ENCODE assay signal across 11 cellular contexts in genomic region chr12:118981285-118982201, GRCh38. TPM values are rescaled to one million over a fixed set of nuclear protein-coding genes. Genes with fewer than 3 reads are reported as not detected.
DNase-seq lines count a peak whose midpoint lies in the region; ATAC-seq, FAIRE-seq and TF ChIP-seq lines count a peak whose summit lies in the region.
"Had no signal": no experiment of that assay in that cellular context is flagged by ENCODE, and none has a peak within 500 bp of the region (broad histone marks: within the 10 kb centered on the region; RNA-seq: fewer than 3 reads in every experiment).

Gene SRRM4 (plus strand): TSS chr12:118981541. CDS start chr12:118981883, 342 bp downstream.

- H3K79me2 ChIP-seq in HepG2 (ENCODE audit: insufficient read depth, low read length): no peaks in the 10 kb centered on the region

- BruUV-seq in HepG2 (replicated peaks; lab: Mats Ljungman, UMichigan): no TSS peak

- H3K9me3 ChIP-seq in HepG2 (ENCODE audit: low read length) (no peaks in the 10 kb centered on the region), small intestine (ENCODE audit: control insufficient read depth, low read depth) (no peaks in the 10 kb centered on the region)

- in situ Hi-C loops in HepG2 (cut with HindIII; ENCODE audit: extremely low pct_ligation_motif_present, low pct_unique_long_range_greater_than_20kb): no loop called here

- H3K4me1 ChIP-seq in HepG2 (ENCODE audit: insufficient read depth, low read length) (no peaks in the 10 kb centered on the region), small intestine (ENCODE audit: control insufficient read depth in 2 of 2, insufficient read depth in 1 of 2, low read depth in 1 of 2, low read length in 1 of 2) (no peaks in the 10 kb centered on the region)

- no peaks in the 10 kb centered on the region for H3K9me3 Mint-ChIP-seq in activated naive CD8-positive, alpha-beta T cell treated with anti-CD3 and anti-CD28 coated beads, Interleukin-2, amount 50 U/mL, for 24 hours
- H3K9me3 Mint-ChIP-seq: natural killer cell treated with Interleukin-12 subunit alpha and Interleukin-12 subunit beta and Interleukin-15 and Interleukin-18, amount 100 ng/mL, for 72 hours had no signal

- H3K9ac ChIP-seq in HepG2 (ENCODE audit: insufficient read depth, low read depth, low read length): no peak within 1 kb of the TSS

- no peak within 1 kb of the TSS for H3K27ac Mint-ChIP-seq in activated naive CD8-positive, alpha-beta T cell treated with anti-CD3 and anti-CD28 coated beads, Interleukin-2, amount 50 U/mL, for 24 hours
- H3K27ac Mint-ChIP-seq: natural killer cell treated with Interleukin-12 subunit alpha and Interleukin-12 subunit beta and Interleukin-15 and Interleukin-18, amount 100 ng/mL, for 72 hours had no signal

- intact Hi-C loops in HepG2 (cut with micrococcal nuclease; ENCODE audit: unreplicated experiment): no loop called here

- no peaks in the 10 kb centered on the region for H3K36me3 Mint-ChIP-seq in activated naive CD8-positive, alpha-beta T cell treated with anti-CD3 and anti-CD28 coated beads, Interleukin-2, amount 50 U/mL, for 24 hours (ENCODE audit: low read depth)
- H3K36me3 Mint-ChIP-seq: natural killer cell treated with Interleukin-12 subunit alpha and Interleukin-12 subunit beta and Interleukin-15 and Interleukin-18, amount 100 ng/mL, for 72 hours had no signal

- TF ChIP-seq RAD21 in HepG2 (CRISPR knock-in tag; IDR thresholded peaks at IDR 0.05): no peak

- H2AFZ ChIP-seq in HepG2 (ENCODE audit: low read length): no peak within 1 kb of the TSS

- FAIRE-seq in HepG2 (lab: Jason Lieb, UNC) (no peak), small intestine (lab: Jason Lieb, UNC) (no peak)
- FAIRE-seq: G401.6 had no signal

- H3K4me2 ChIP-seq in HepG2 (ENCODE audit: low read depth, low read length): no peak within 1 kb of the TSS

- no peak for ATAC-seq in activated naive CD8-positive, alpha-beta T cell treated with anti-CD3 and anti-CD28 coated beads, Interleukin-2, amount 50 U/mL, for 24 hours
- ATAC-seq in HepG2: no peak
- no peak for ATAC-seq in HG02852 (IDR thresholded peaks at IDR 0.05; ENCODE audit: unreplicated experiment)
- ATAC-seq in HG02642 (IDR thresholded peaks at IDR 0.05; ENCODE audit: poor library complexity, unreplicated experiment): no peak
- ATAC-seq: natural killer cell treated with Interleukin-12 subunit alpha and Interleukin-12 subunit beta and Interleukin-15 and Interleukin-18, amount 100 ng/mL, for 72 hours had no signal

- no peaks in the 10 kb centered on the region for H3K4me1 Mint-ChIP-seq in activated naive CD8-positive, alpha-beta T cell treated with anti-CD3 and anti-CD28 coated beads, Interleukin-2, amount 50 U/mL, for 24 hours

- no peak within 1 kb of the TSS for H3K4me3 ChIP-seq in HepG2 (replicated peaks in 1 of 3; ENCODE audit: insufficient read depth in 1 of 3, low read depth in 2 of 3, low read length in 3 of 3)
- no peak within 1 kb of the TSS for H3K4me3 ChIP-seq in small intestine (ENCODE audit: low read depth in 1 of 2, low read length in 2 of 2)

- H3K27ac ChIP-seq in HepG2 (ENCODE audit: extremely low read length, insufficient read depth, low read length) (no peak within 1 kb of the TSS), small intestine (ENCODE audit: low read depth in 1 of 2, low read length in 1 of 2) (no peak within 1 kb of the TSS)

- CTCF ChIA-PET in HepG2 (lab: Yijun Ruan, JAX; ENCODE audit: low intra/inter-chr PET ratio, low total read pairs): no interaction called here

- H3K36me3 ChIP-seq in HepG2 (replicated peaks in 1 of 2; ENCODE audit: control insufficient read depth in 1 of 2, insufficient read depth in 2 of 2, low read length in 2 of 2) (no peaks in the 10 kb centered on the region), small intestine (ENCODE audit: control insufficient read depth in 2 of 2, insufficient read depth in 2 of 2, low read length in 2 of 2) (no peaks in the 10 kb centered on the region)

- H3K27me3 Mint-ChIP-seq in activated naive CD8-positive, alpha-beta T cell treated with anti-CD3 and anti-CD28 coated beads, Interleukin-2, amount 50 U/mL, for 24 hours: peaks cover 33% of the 10 kb centered on the region

- no peaks in the 10 kb centered on the region for H4K20me1 ChIP-seq in HepG2 (ENCODE audit: insufficient read depth, low read length)

- TF ChIP-seq POLR2A in HepG2 (IDR thresholded peaks at IDR 0.05; ENCODE audit: insufficient read depth in 1 of 2, low read depth in 2 of 2, low read length in 2 of 2): no peak

- TF ChIP-seq EP300 in HepG2 (IDR thresholded peaks at IDR 0.05; ENCODE audit: low read depth in 2 of 2, low read length in 2 of 2) (no peak), HepG2 (CRISPR knock-in tag; IDR thresholded peaks at IDR 0.05; ENCODE audit: borderline replicate concordance) (no peak)

- H3K27me3 ChIP-seq in HepG2 (ENCODE audit: control insufficient read depth in 1 of 2, insufficient read depth in 2 of 2, low read length in 2 of 2) (peaks cover 4 to 15% of the 10 kb centered on the region in 2 experiments; a peak in 3 of 5 replicates), small intestine (ENCODE audit: control insufficient read depth in 2 of 2, insufficient read depth in 2 of 2, low read length in 2 of 2) (peaks cover 14 to 19% of the 10 kb centered on the region in 2 donors)

- peak; percentile 39 for DNase-seq in DMS 273 treated with DMSO at 0.1 percent for 48 hours (lab: John Stamatoyannopoulos, UW)
- peak; percentile 92 for DNase-seq in NCI-H1694 (lab: John Stamatoyannopoulos, UW)
- peak; percentile 3 for DNase-seq in activated naive CD8-positive, alpha-beta T cell treated with anti-CD3 and anti-CD28 coated beads, Interleukin-2, amount 50 U/mL, for 24 hours
- no peak for DNase-seq in HepG2 (ENCODE audit: low spot score)
- DNase-seq in small intestine: no peak
- DNase-seq in RKO (ENCODE audit: low spot score): no peak
- DNase-seq: T-helper 9 cell had no signal

- TF ChIP-seq CTCF in HepG2 (CRISPR knock-in tag; IDR thresholded peaks at IDR 0.05): no peak

- no peak within 1 kb of the TSS for H3K4me3 Mint-ChIP-seq in activated naive CD8-positive, alpha-beta T cell treated with anti-CD3 and anti-CD28 coated beads, Interleukin-2, amount 50 U/mL, for 24 hours
- H3K4me3 Mint-ChIP-seq: natural killer cell treated with Interleukin-12 subunit alpha and Interleukin-12 subunit beta and Interleukin-15 and Interleukin-18, amount 100 ng/mL, for 72 hours had no signal

- POLR2A ChIA-PET in HepG2 (lab: Yijun Ruan, JAX): no interaction called here

- 21% methylated on average over 53 of the region's 64 CpGs for WGBS in HepG2 (ENCODE audit: low lambda C conversion rate)
- WGBS in small intestine, 3 donors: 2 to 10% (median 9%) methylated on average over 61 to 64 of the region's 64 CpGs

TF ChIP-seq in HepG2, 621 proteins besides CTCF, POLR2A, EP300 and RAD21 (continues in another document):
- TF ChIP-seq MIER2 (CRISPR knock-in tag; IDR thresholded peaks at IDR 0.05): peak; percentile 90
- no peak for TF ChIP-seq RFX1 (IDR thresholded peaks at IDR 0.05)
- no peak for TF ChIP-seq ZNF501 (CRISPR knock-in tag; IDR thresholded peaks at IDR 0.05)
- TF ChIP-seq HOXA5 (CRISPR knock-in tag; IDR thresholded peaks at IDR 0.05): no peak
- TF ChIP-seq ZNF556 (CRISPR knock-in tag; IDR thresholded peaks at IDR 0.05; ENCODE audit: borderline replicate concordance): no peak
- TF ChIP-seq ARID3A (IDR thresholded peaks at IDR 0.05; ENCODE audit: low read depth, low read length): no peak
- TF ChIP-seq EHMT2 (IDR thresholded peaks at IDR 0.05; ENCODE audit: borderline replicate concordance, low read depth, low read length): peak; percentile 82; the same call in 1 of the 2 replicates

RNA-seq across cellular contexts. Expression of gene SRRM4, which starts in this region (rescaled TPM):
- total RNA-seq in HepG2 (2016; rRNA removed; fragmentation: Illumina TruSeq; extraction: Trizol): not detected in 2 replicates
- not detected in 2 replicates for total RNA-seq in HepG2 (2016; cell fraction: cytosol; rRNA removed; fragmentation: Illumina TruSeq; extraction: Trizol; ENCODE audit: low read depth)
- total RNA-seq in HepG2 (2016; cell fraction: insoluble cytoplasmic fraction; rRNA removed; fragmentation: Illumina TruSeq; extraction: Trizol): not detected in 2 replicates
- not detected in 2 replicates for total RNA-seq in HepG2 (2016; cell fraction: membrane; rRNA removed; fragmentation: Illumina TruSeq; extraction: Trizol)
- not detected in 2 replicates for total RNA-seq in HepG2 (2016; cell fraction: nucleus; rRNA removed; fragmentation: Illumina TruSeq; extraction: Trizol)
- not detected in 2 replicates for polyA plus RNA-seq in HepG2 (2011; rRNA removed)
- polyA plus RNA-seq in HepG2 (2011; cell fraction: cytosol; rRNA removed): not detected in 2 replicates
- polyA plus RNA-seq in HepG2 (2011; cell fraction: nucleus; rRNA removed): not detected in 2 replicates
- polyA plus RNA-seq in HepG2 (2012): not detected in 2 replicates
- polyA plus RNA-seq in HepG2 (2016; cell fraction: cytosol; fragmentation: Illumina TruSeq; extraction: Trizol; ENCODE audit: low read depth): not detected in 2 replicates
- polyA plus RNA-seq in HepG2 (2016; cell fraction: insoluble cytoplasmic fraction; fragmentation: Illumina TruSeq; extraction: Trizol; ENCODE audit: low read depth): not detected in 2 replicates
- not detected in 2 replicates for polyA plus RNA-seq in HepG2 (2016; cell fraction: membrane; fragmentation: Illumina TruSeq; extraction: Trizol; ENCODE audit: low read depth)
- not detected in 2 replicates for polyA plus RNA-seq in HepG2 (2016; cell fraction: nucleus; fragmentation: Illumina TruSeq; extraction: Trizol; ENCODE audit: insufficient read depth, low read depth)
- 0.75 TPM in 1 of 2 replicates, not detected in the other for polyA minus RNA-seq in HepG2 (2011; rRNA and poly(A)+ RNA removed; ENCODE audit: low replicate concordance)
- not detected in 2 replicates for polyA minus RNA-seq in HepG2 (2011; cell fraction: cytosol; rRNA and poly(A)+ RNA removed)
- polyA minus RNA-seq in HepG2 (2011; cell fraction: nucleus; rRNA and poly(A)+ RNA removed): not detected in 2 replicates
- polyA plus RNA-seq in small intestine: under 1 TPM in 1 of 3 donors, not detected in 2; 0.21 TPM
- total RNA-seq: natural killer cell treated with Interleukin-12 subunit alpha and Interleukin-12 subunit beta and Interleukin-15 and Interleukin-18, amount 100 ng/mL, for 72 hours had no signal

Comparison
In these comparisons a context has a peak if more than half of its experiments do, and no peak if none do; other contexts are left out.
1. DNase-seq: peak in DMS 273 treated with DMSO at 0.1 percent for 48 hours (single experiment), NCI-H1694 (single experiment) and activated naive CD8-positive, alpha-beta T cell treated with anti-CD3 and anti-CD28 coated beads, Interleukin-2, amount 50 U/mL, for 24 hours (single experiment); none in HepG2 (single experiment), small intestine (single experiment) and RKO (single experiment).